8 cellular contexts compared by ENCODE assay signal in genomic region chr5:177309351-177310191, GRCh38.
A peak's percentile ranks its signal among the peaks of the same experiment; 100 is the strongest.
DNase-seq lines count a peak whose midpoint lies in the region; ATAC-seq and TF ChIP-seq lines count a peak whose summit lies in the region.

No MANE protein-coding gene starts in this region.

- H3K4me1 Mint-ChIP-seq in T-helper 2 cell treated with Interferon-gamma antibody and Interleukin-4, amounts not matched to agents 5 μg/mL and 100 μg/mL, for 36 hours (ENCODE audit: low read depth) = peaks cover 49% of the 10 kb centered on the region

- ATAC-seq in HG03520 (IDR thresholded peaks at IDR 0.05; ENCODE audit: unreplicated experiment) = no peak
- ATAC-seq in HG03139 (IDR thresholded peaks at IDR 0.05; ENCODE audit: unreplicated experiment) = no peak

- H3K4me3 ChIP-seq in NB4 (ENCODE audit: low read depth, low read length) (no peak overlapping the region), astrocyte of the cerebellum (ENCODE audit: low read depth, low read length) (no peak overlapping the region)

- peaks cover 44% of the 10 kb centered on the region for H3K36me3 Mint-ChIP-seq in T-helper 2 cell treated with Interferon-gamma antibody and Interleukin-4, amounts not matched to agents 5 μg/mL and 100 μg/mL, for 36 hours (ENCODE audit: low read depth)

- TF ChIP-seq CTCF in NB4 (IDR thresholded peaks at IDR 0.05; ENCODE audit: low read depth, low read length) (peak; percentile 84), astrocyte of the cerebellum (IDR thresholded peaks at IDR 0.05; ENCODE audit: low read depth, low read length, missing control alignments) (peak; percentile 95)

- in situ Hi-C loops in astrocyte of the cerebellum (cut with HindIII; ENCODE audit: low sequenced_read_pairs) = no loop called here

- no peaks in the 10 kb centered on the region for H3K9me3 Mint-ChIP-seq in T-helper 2 cell treated with Interferon-gamma antibody and Interleukin-4, amounts not matched to agents 5 μg/mL and 100 μg/mL, for 36 hours

- peak overlapping the region; percentile 93 for H3K4me3 Mint-ChIP-seq in T-helper 2 cell treated with Interferon-gamma antibody and Interleukin-4, amounts not matched to agents 5 μg/mL and 100 μg/mL, for 36 hours

- peak; percentile 80 for DNase-seq in GM03348 (ENCODE audit: low spot score)
- DNase-seq in NB4 (ENCODE audit: low read depth) = peak; percentile 81
- DNase-seq in T-helper 2 cell treated with Interferon-gamma antibody and Interleukin-4, amounts not matched to agents 5 μg/mL and 100 μg/mL, for 36 hours (ENCODE audit: low spot score) = peak; percentile 77
- DNase-seq in astrocyte of the cerebellum (ENCODE audit: low read depth) = peak; percentile 29
- peak; percentile 83 for DNase-seq in iPS-NIHi7 (ENCODE audit: extremely low spot score)
- DNase-seq in stimulated activated CD4-positive, alpha-beta T cell treated with anti-CD3 and anti-CD28 coated beads, Interleukin-1b, Interleukin-23, amount 100 ng/mL, for 4 hours (ENCODE audit: low read depth in 2 of 2) = peak; percentile 57 to 58

- peak overlapping the region; percentile 63 for H3K27ac Mint-ChIP-seq in T-helper 2 cell treated with Interferon-gamma antibody and Interleukin-4, amounts not matched to agents 5 μg/mL and 100 μg/mL, for 36 hours

- H3K27me3 Mint-ChIP-seq in T-helper 2 cell treated with Interferon-gamma antibody and Interleukin-4, amounts not matched to agents 5 μg/mL and 100 μg/mL, for 36 hours (ENCODE audit: low read depth) = no peaks in the 10 kb centered on the region

- TF ChIP-seq POLR2A in NB4 (IDR thresholded peaks at IDR 0.05; ENCODE audit: extremely low read depth, insufficient read length) = no peak

Comparison
In these comparisons a context has a peak if more than half of its experiments do, and no peak if none do; other contexts are left out.
1. DNase-seq: peak in every context shown above with its lines; median percentile 83 in iPS-NIHi7; 81 in NB4; 80 in GM03348; 77 in T-helper 2 cell treated with Interferon-gamma antibody and Interleukin-4, amounts not matched to agents 5 μg/mL and 100 μg/mL, for 36 hours; 58 in stimulated activated CD4-positive, alpha-beta T cell treated with anti-CD3 and anti-CD28 coated beads, Interleukin-1b, Interleukin-23, amount 100 ng/mL, for 4 hours; 29 in astrocyte of the cerebellum.